ENCODE assay signal across 1 cellular context in genomic region chr2:176187306-176188217, GRCh38.
TF ChIP-seq lines count a peak whose summit lies in the region.

No MANE protein-coding gene starts in this region.

TF ChIP-seq in HepG2, 621 proteins besides CTCF, POLR2A, EP300 and RAD21 (continued from another document and continues in another):
- TF ChIP-seq ZSCAN5A (CRISPR knock-in tag; IDR thresholded peaks at IDR 0.05; ENCODE audit: borderline replicate concordance) = peak; percentile 86; the same call in 1 of the 2 replicates
- peak; percentile 10; the same call in 1 of the 2 replicates for TF ChIP-seq GFI1 (CRISPR knock-in tag; IDR thresholded peaks at IDR 0.05; ENCODE audit: borderline replicate concordance)
- no peak for TF ChIP-seq NR2F1 (CRISPR knock-in tag; IDR thresholded peaks at IDR 0.05)
- no peak for TF ChIP-seq PBX2 (CRISPR knock-in tag; IDR thresholded peaks at IDR 0.05)
- TF ChIP-seq ARID3A (IDR thresholded peaks at IDR 0.05; ENCODE audit: low read depth, low read length) = peak; percentile 80
- no peak; the same call in none of the 2 replicates for TF ChIP-seq HDAC1 (CRISPR knock-in tag; IDR thresholded peaks at IDR 0.05)
- 0 out of 2 replicates have a peak, but pooled peaks have one; percentile 50 for TF ChIP-seq ZNF576 (CRISPR knock-in tag; IDR thresholded peaks at IDR 0.05)
- peak; percentile 78; the same call in 1 of the 2 replicates for TF ChIP-seq ZNF280D (CRISPR knock-in tag; IDR thresholded peaks at IDR 0.05)
- no peak for TF ChIP-seq KAT2B (IDR thresholded peaks at IDR 0.05; ENCODE audit: borderline replicate concordance, low read depth, low read length)
- TF ChIP-seq FOSL1 (CRISPR knock-in tag; IDR thresholded peaks at IDR 0.05; ENCODE audit: borderline replicate concordance) = no peak
- TF ChIP-seq ZFAT (CRISPR knock-in tag; conservative IDR thresholded peaks at IDR 0.05) = no peak
- TF ChIP-seq SIN3A (IDR thresholded peaks at IDR 0.05; ENCODE audit: borderline replicate concordance, low read depth, low read length) = peak; percentile 59; the same call in 1 of the 2 replicates
- TF ChIP-seq SYNCRIP (IDR thresholded peaks at IDR 0.05; ENCODE audit: insufficient read depth, low read depth, low read length) = no peak
- TF ChIP-seq IRF2 (CRISPR knock-in tag; IDR thresholded peaks at IDR 0.05) = no peak
- no peak for TF ChIP-seq ZNF335 (CRISPR knock-in tag; IDR thresholded peaks at IDR 0.05)
- peak; percentile 86 for TF ChIP-seq ELF3 (CRISPR knock-in tag; IDR thresholded peaks at IDR 0.05)
- no peak for TF ChIP-seq ZFP90 (CRISPR knock-in tag; IDR thresholded peaks at IDR 0.05; ENCODE audit: borderline replicate concordance)
- TF ChIP-seq ZNF430 (CRISPR knock-in tag; IDR thresholded peaks at IDR 0.05) = peak; percentile 18; the same call in 1 of the 2 replicates
- TF ChIP-seq EHMT2 (IDR thresholded peaks at IDR 0.05; ENCODE audit: borderline replicate concordance, low read depth, low read length) = no peak
- TF ChIP-seq FOXJ3 (CRISPR knock-in tag; IDR thresholded peaks at IDR 0.05; ENCODE audit: borderline replicate concordance) = peak; percentile 77; the same call in 1 of the 2 replicates
- peak; percentile 52; the same call in 1 of the 2 replicates for TF ChIP-seq ZNF605 (CRISPR knock-in tag; IDR thresholded peaks at IDR 0.05)
- TF ChIP-seq ZNF101 (CRISPR knock-in tag; IDR thresholded peaks at IDR 0.05; ENCODE audit: borderline replicate concordance, low read depth) = no peak
- TF ChIP-seq MED1 (CRISPR knock-in tag; IDR thresholded peaks at IDR 0.05) = peak; percentile 85
- TF ChIP-seq ZBTB33 (CRISPR knock-in tag; IDR thresholded peaks at IDR 0.05) = no peak
- TF ChIP-seq THAP9 (CRISPR knock-in tag; IDR thresholded peaks at IDR 0.05; ENCODE audit: borderline replicate concordance) = peak; percentile 6; the same call in 1 of the 2 replicates
- no peak for TF ChIP-seq MLX (CRISPR knock-in tag; IDR thresholded peaks at IDR 0.05)
- no peak for TF ChIP-seq E2F5 (CRISPR knock-in tag; conservative IDR thresholded peaks at IDR 0.05)
- TF ChIP-seq HDAC6 (IDR thresholded peaks at IDR 0.05; ENCODE audit: low read depth, low read length) = no peak
- TF ChIP-seq RORA (CRISPR knock-in tag; IDR thresholded peaks at IDR 0.05) = peak; percentile 75; the same call in 1 of the 2 replicates
- TF ChIP-seq ATF6 (CRISPR knock-in tag; conservative IDR thresholded peaks at IDR 0.05) = no peak
- no peak for TF ChIP-seq ZNF225 (CRISPR knock-in tag; IDR thresholded peaks at IDR 0.05)
- 0 out of 2 replicates have a peak, but pooled peaks have one; percentile 90 for TF ChIP-seq TOE1 (CRISPR knock-in tag; IDR thresholded peaks at IDR 0.05)
- no peak for TF ChIP-seq BCLAF1 (IDR thresholded peaks at IDR 0.05)
- TF ChIP-seq MTERF4 (CRISPR knock-in tag; IDR thresholded peaks at IDR 0.05) = no peak
- TF ChIP-seq RXRB (CRISPR knock-in tag; IDR thresholded peaks at IDR 0.05; ENCODE audit: borderline replicate concordance) = no peak; the same call in 1 of the 2 replicates
- TF ChIP-seq KLF6 (CRISPR knock-in tag; IDR thresholded peaks at IDR 0.05) = 0 out of 2 replicates have a peak, but pooled peaks have one; percentile 36
- TF ChIP-seq TAF1 (CRISPR knock-in tag; IDR thresholded peaks at IDR 0.05) = peak; percentile 55
- peak; percentile 14; the same call in 1 of the 2 replicates for TF ChIP-seq ZMYM3 (CRISPR knock-in tag; IDR thresholded peaks at IDR 0.05)
